ENCODE assay signal across 15 cellular contexts in genomic region chr6:16243664-16244063, GRCh38.
"Had no signal": no experiment of that assay in that cellular context is flagged by ENCODE, and none has a peak within 500 bp of the region (broad histone marks: within the 10 kb centered on the region; RNA-seq: fewer than 3 reads in every experiment).

No MANE protein-coding gene starts in this region.

- H3K27ac ChIP-seq: adrenal gland, brain microvascular endothelial cell, hepatocyte, upper lobe of left lung had no signal

- H3K27me3 ChIP-seq: adrenal gland, brain microvascular endothelial cell, hepatocyte, upper lobe of left lung had no signal

- H3K9me3 ChIP-seq: adrenal gland, mucosa of descending colon, upper lobe of left lung had no signal

- ATAC-seq: mucosa of descending colon had no signal

- H3K36me3 Mint-ChIP-seq: activated naive CD4-positive, alpha-beta T cell treated with anti-CD3 and anti-CD28 coated beads, Interleukin-2, amount 10 ng/mL, durations not matched to agents 7 days and 5 days had no signal

- H3K27ac Mint-ChIP-seq: activated B cell treated with CpG ODN at 0.5 μM for 24 hours; activated naive CD4-positive, alpha-beta T cell treated with anti-CD3 and anti-CD28 coated beads, Interleukin-2, amount 10 ng/mL, durations not matched to agents 7 days and 5 days; activated T-helper 2 cell treated with anti-CD3 and anti-CD28 coated beads, Interferon-gamma antibody, Interleukin-2, Interleukin-4, amounts not matched to agents 10 μg/mL and 5 μg/mL and 100 μg/mL, durations not matched to agents 14 hours and 24 hours and 36 hours had no signal

- H3K36me3 ChIP-seq: adrenal gland, brain microvascular endothelial cell had no signal

- H3K9me3 Mint-ChIP-seq: activated B cell treated with CpG ODN at 0.5 μM for 24 hours; activated naive CD4-positive, alpha-beta T cell treated with anti-CD3 and anti-CD28 coated beads, Interleukin-2, amount 10 ng/mL, durations not matched to agents 7 days and 5 days; activated T-helper 2 cell treated with anti-CD3 and anti-CD28 coated beads, Interferon-gamma antibody, Interleukin-2, Interleukin-4, amounts not matched to agents 10 μg/mL and 5 μg/mL and 100 μg/mL, durations not matched to agents 14 hours and 24 hours and 36 hours; nephron had no signal

- H3K4me3 Mint-ChIP-seq: activated B cell treated with CpG ODN at 0.5 μM for 24 hours; activated naive CD4-positive, alpha-beta T cell treated with anti-CD3 and anti-CD28 coated beads, Interleukin-2, amount 10 ng/mL, durations not matched to agents 7 days and 5 days had no signal

- H3K4me3 ChIP-seq: adrenal gland, hepatocyte, lung, mucosa of descending colon, smooth muscle cell, upper lobe of left lung had no signal

- DNase-seq: activated B cell treated with CpG ODN at 0.5 μM for 24 hours; activated CD4-positive, alpha-beta T cell treated with anti-CD3 and anti-CD28 coated beads, Interleukin-2, amount 50 U/mL, for 1 hour; activated naive CD4-positive, alpha-beta T cell treated with anti-CD3 and anti-CD28 coated beads, Interleukin-2, amount 10 ng/mL, durations not matched to agents 7 days and 5 days; kidney glomerular epithelial cell; mucosa of descending colon; SHP77; T-helper 2 cell; upper lobe of left lung had no signal
